In genomic region chr10:7804216-7804615, GRCh38 we compare ENCODE assay signal across 17 cellular contexts. TPM values are rescaled to one million over a fixed set of nuclear protein-coding genes. Genes with fewer than 3 reads are reported as not detected.
DNase-seq lines count a peak whose midpoint lies in the region; ATAC-seq and TF ChIP-seq lines count a peak whose summit lies in the region.
"Had no signal": no experiment of that assay in that cellular context is flagged by ENCODE, and none has a peak within 500 bp of the region (broad histone marks: within the 10 kb centered on the region; RNA-seq: fewer than 3 reads in every experiment).

No MANE protein-coding gene starts in this region.

- H3K27ac Mint-ChIP-seq in activated CD4-positive, alpha-beta T cell treated with anti-CD3 and anti-CD28 coated beads, Interleukin-2, amount 10 ng/mL, durations not matched to agents 24 days and 14 days: peak overlapping the region; percentile 0
- H3K27ac Mint-ChIP-seq in activated CD4-positive, alpha-beta T cell treated with anti-CD3 and anti-CD28 coated beads for 36 hours: no peak overlapping the region
- H3K27ac Mint-ChIP-seq in naive thymus-derived CD4-positive, alpha-beta T cell: peak overlapping the region in 5 of 9 donors; percentile 1 to 60 (median 29)
- H3K27ac Mint-ChIP-seq: H9 had no signal

- no peaks in the 10 kb centered on the region for H3K9me3 ChIP-seq in left ventricle myocardium inferior (replicated peaks)
- H3K9me3 ChIP-seq in naive thymus-derived CD4-positive, alpha-beta T cell (ENCODE audit: control insufficient read depth in 2 of 3, low read length in 3 of 3): no peaks in the 10 kb centered on the region
- H3K9me3 ChIP-seq: A549, BLaER1 had no signal

- ATAC-seq in activated CD4-positive, alpha-beta T cell treated with anti-CD3 and anti-CD28 coated beads for 36 hours: no peak
- ATAC-seq in Right ventricle myocardium superior (ENCODE audit: poor library complexity): no peak
- ATAC-seq in naive thymus-derived CD4-positive, alpha-beta T cell: no peak
- no peak for ATAC-seq in GM19351 (IDR thresholded peaks at IDR 0.05; ENCODE audit: unreplicated experiment)
- ATAC-seq: A549, HepG2 had no signal

- no peaks in the 10 kb centered on the region for H3K4me1 Mint-ChIP-seq in activated CD4-positive, alpha-beta T cell treated with anti-CD3 and anti-CD28 coated beads, Interleukin-2, amount 10 ng/mL, durations not matched to agents 24 days and 14 days
- no peaks in the 10 kb centered on the region for H3K4me1 Mint-ChIP-seq in activated CD4-positive, alpha-beta T cell treated with anti-CD3 and anti-CD28 coated beads for 36 hours
- H3K4me1 Mint-ChIP-seq in naive thymus-derived CD4-positive, alpha-beta T cell: peaks cover 0 to 3% (median 0%) of the 10 kb centered on the region in 7 donors
- H3K4me1 Mint-ChIP-seq: CD14-positive monocyte, H9 had no signal

- H3K9me3 Mint-ChIP-seq in activated CD4-positive, alpha-beta T cell treated with anti-CD3 and anti-CD28 coated beads, Interleukin-2, amount 10 ng/mL, durations not matched to agents 24 days and 14 days: no peaks in the 10 kb centered on the region
- H3K9me3 Mint-ChIP-seq in activated CD4-positive, alpha-beta T cell treated with anti-CD3 and anti-CD28 coated beads for 36 hours (ENCODE audit: low read depth): no peaks in the 10 kb centered on the region
- no peaks in the 10 kb centered on the region for H3K9me3 Mint-ChIP-seq in naive thymus-derived CD4-positive, alpha-beta T cell
- H3K9me3 Mint-ChIP-seq: CD14-positive monocyte; CD4-positive, alpha-beta memory T cell; H9 had no signal

- H3K27ac ChIP-seq in left ventricle myocardium inferior (replicated peaks): no peak overlapping the region
- no peak overlapping the region for H3K27ac ChIP-seq in naive thymus-derived CD4-positive, alpha-beta T cell (ENCODE audit: low read depth, low read length)
- H3K27ac ChIP-seq: 22Rv1, A549, BLaER1 had no signal

- H3K27me3 ChIP-seq in left ventricle myocardium inferior (ENCODE audit: low read depth): no peaks in the 10 kb centered on the region
- no peaks in the 10 kb centered on the region for H3K27me3 ChIP-seq in naive thymus-derived CD4-positive, alpha-beta T cell (ENCODE audit: control insufficient read depth in 2 of 2, insufficient read depth in 2 of 2, low read length in 2 of 2)
- H3K27me3 ChIP-seq: BLaER1 had no signal

- peaks cover 57% of the 10 kb centered on the region for H3K36me3 Mint-ChIP-seq in activated CD4-positive, alpha-beta T cell treated with anti-CD3 and anti-CD28 coated beads, Interleukin-2, amount 10 ng/mL, durations not matched to agents 24 days and 14 days (ENCODE audit: low read depth)
- peaks cover 51% of the 10 kb centered on the region for H3K36me3 Mint-ChIP-seq in activated CD4-positive, alpha-beta T cell treated with anti-CD3 and anti-CD28 coated beads for 36 hours (ENCODE audit: low read depth)
- peaks cover 0 to 44% (median 32%) of the 10 kb centered on the region in 5 donors for H3K36me3 Mint-ChIP-seq in naive thymus-derived CD4-positive, alpha-beta T cell

- H3K4me1 ChIP-seq in left ventricle myocardium inferior: peaks cover 40% of the 10 kb centered on the region
- no peaks in the 10 kb centered on the region for H3K4me1 ChIP-seq in naive thymus-derived CD4-positive, alpha-beta T cell (ENCODE audit: control insufficient read depth in 2 of 2, insufficient read depth in 2 of 2, low read length in 2 of 2)
- H3K4me1 ChIP-seq: A549, BLaER1 had no signal

- POLR2A ChIA-PET in activated CD4-positive, alpha-beta T cell treated with anti-CD3 and anti-CD28 coated beads for 36 hours (lab: Charles Lee): no interaction called here
- POLR2A ChIA-PET in naive thymus-derived CD4-positive, alpha-beta T cell (lab: Charles Lee): interaction anchor here (1.2 kb wide), 1 partner anchor 16 kb away, joined by 3 read pairs; the partner anchor contains the start of genes ATP5F1C and KIN

- no peak for TF ChIP-seq CTCF in left ventricle myocardium inferior (IDR thresholded peaks at IDR 0.05; ENCODE audit: borderline replicate concordance)

- no peaks in the 10 kb centered on the region for H3K27me3 Mint-ChIP-seq in activated CD4-positive, alpha-beta T cell treated with anti-CD3 and anti-CD28 coated beads, Interleukin-2, amount 10 ng/mL, durations not matched to agents 24 days and 14 days
- H3K27me3 Mint-ChIP-seq in activated CD4-positive, alpha-beta T cell treated with anti-CD3 and anti-CD28 coated beads for 36 hours: no peaks in the 10 kb centered on the region
- no peaks in the 10 kb centered on the region for H3K27me3 Mint-ChIP-seq in naive thymus-derived CD4-positive, alpha-beta T cell
- H3K27me3 Mint-ChIP-seq: CD4-positive, alpha-beta memory T cell had no signal

- H3K4me3 Mint-ChIP-seq in activated CD4-positive, alpha-beta T cell treated with anti-CD3 and anti-CD28 coated beads, Interleukin-2, amount 10 ng/mL, durations not matched to agents 24 days and 14 days: no peak overlapping the region
- H3K4me3 Mint-ChIP-seq in activated CD4-positive, alpha-beta T cell treated with anti-CD3 and anti-CD28 coated beads for 36 hours: no peak overlapping the region
- no peak overlapping the region for H3K4me3 Mint-ChIP-seq in naive thymus-derived CD4-positive, alpha-beta T cell
- H3K4me3 Mint-ChIP-seq: CD14-positive monocyte; CD4-positive, alpha-beta memory T cell; H9 had no signal

- peak overlapping the region; percentile 0 for H3K4me3 ChIP-seq in left ventricle myocardium inferior
- no peak overlapping the region for H3K4me3 ChIP-seq in naive thymus-derived CD4-positive, alpha-beta T cell (ENCODE audit: low read length)
- H3K4me3 ChIP-seq: A549, BLaER1 had no signal

- no peak for DNase-seq in activated CD4-positive, alpha-beta T cell treated with anti-CD3 and anti-CD28 coated beads, Interleukin-2, amount 10 ng/mL, durations not matched to agents 24 days and 14 days
- DNase-seq in activated CD4-positive, alpha-beta T cell treated with anti-CD3 and anti-CD28 coated beads for 36 hours: no peak
- DNase-seq in left ventricle myocardium inferior (no peak), Right ventricle myocardium superior (no peak), Ammon's horn (ENCODE audit: low spot score) (no peak)
- no peak for DNase-seq in naive thymus-derived CD4-positive, alpha-beta T cell
- DNase-seq: AML-193; CD4-positive, alpha-beta memory T cell; DMS79 treated with DMSO at 0.1 percent for 48 hours; GF-D8; H9 had no signal

- peaks cover 100% of the 10 kb centered on the region for H3K36me3 ChIP-seq in left ventricle myocardium inferior
- H3K36me3 ChIP-seq in naive thymus-derived CD4-positive, alpha-beta T cell (ENCODE audit: control insufficient read depth in 2 of 3, insufficient read depth in 3 of 3, low read length in 3 of 3): peaks cover 22 to 77% (median 53%) of the 10 kb centered on the region in 3 experiments

- CTCF ChIA-PET in activated CD4-positive, alpha-beta T cell treated with anti-CD3 and anti-CD28 coated beads for 36 hours (lab: Charles Lee): no interaction called here
- CTCF ChIA-PET in naive thymus-derived CD4-positive, alpha-beta T cell (lab: Charles Lee): no interaction called here

- intact Hi-C loops in activated CD4-positive, alpha-beta T cell treated with anti-CD3 and anti-CD28 coated beads, Interleukin-2, amount 10 ng/mL, durations not matched to agents 24 days and 14 days (cut with micrococcal nuclease): no loop called here
- intact Hi-C loops in activated CD4-positive, alpha-beta T cell treated with anti-CD3 and anti-CD28 coated beads for 36 hours (cut with DNase I, micrococcal nuclease): no loop called here
- intact Hi-C loops in left ventricle myocardium inferior (cut with micrococcal nuclease) (no loop called here), Right ventricle myocardium superior (cut with DNase I) (no loop called here)
- intact Hi-C loops in naive thymus-derived CD4-positive, alpha-beta T cell (cut with micrococcal nuclease): no loop called here

RNA-seq across cellular contexts. Expression of gene TAF3, which starts 14.1 kb away (rescaled TPM):
- 15.1 and 15.9 TPM in 2 replicates for total RNA-seq in activated CD4-positive, alpha-beta T cell treated with anti-CD3 and anti-CD28 coated beads, Interleukin-2, amount 10 ng/mL, durations not matched to agents 24 days and 14 days
- 10 to 100 TPM; 12.2 to 17.7 TPM for total RNA-seq in activated CD4-positive, alpha-beta T cell treated with anti-CD3 and anti-CD28 coated beads for 36 hours
- total RNA-seq in left ventricle myocardium inferior (12.7 TPM), Right ventricle myocardium superior (10.4 TPM)
- 10 to 100 TPM; 15.3 to 23.9 (median 18.8) TPM for total RNA-seq in naive thymus-derived CD4-positive, alpha-beta T cell
- 10 to 100 TPM; 12.2 to 20.0 TPM for polyA plus RNA-seq in naive thymus-derived CD4-positive, alpha-beta T cell

RNA-seq across cellular contexts. Expression of gene ATP5F1C, which starts 16.2 kb away (rescaled TPM):
- 332 and 369 TPM in 2 replicates for total RNA-seq in activated CD4-positive, alpha-beta T cell treated with anti-CD3 and anti-CD28 coated beads, Interleukin-2, amount 10 ng/mL, durations not matched to agents 24 days and 14 days
- total RNA-seq in activated CD4-positive, alpha-beta T cell treated with anti-CD3 and anti-CD28 coated beads for 36 hours: 100 to 1,000 TPM; 317 to 396 TPM
- total RNA-seq in left ventricle myocardium inferior (743 TPM), Right ventricle myocardium superior (767 TPM)
- total RNA-seq in naive thymus-derived CD4-positive, alpha-beta T cell: 100 to 1,000 TPM; 113 to 290 (median 122) TPM
- 100 to 1,000 TPM; 369 to 400 TPM for polyA plus RNA-seq in naive thymus-derived CD4-positive, alpha-beta T cell

RNA-seq across cellular contexts. Expression of gene KIN, which starts 16.4 kb away (rescaled TPM):
- total RNA-seq in activated CD4-positive, alpha-beta T cell treated with anti-CD3 and anti-CD28 coated beads, Interleukin-2, amount 10 ng/mL, durations not matched to agents 24 days and 14 days: 13.9 and 14.4 TPM in 2 replicates
- total RNA-seq in activated CD4-positive, alpha-beta T cell treated with anti-CD3 and anti-CD28 coated beads for 36 hours: 10 to 100 TPM; 15.0 to 15.1 TPM
- total RNA-seq in left ventricle myocardium inferior (10.0 TPM), Right ventricle myocardium superior (6.9 TPM)
- 10 to 100 TPM in 3 of 5 experiments, 1 to 10 TPM in 2; 7.2 to 18.4 (median 14.3) TPM for total RNA-seq in naive thymus-derived CD4-positive, alpha-beta T cell
- polyA plus RNA-seq in naive thymus-derived CD4-positive, alpha-beta T cell: 1 to 10 TPM; 3.5 to 4.0 TPM
